Comparison of ENCODE assay signal across 13 cellular contexts in genomic region chr17:77456271-77456950, GRCh38.
A peak's percentile ranks its signal among the peaks of the same experiment; 100 is the strongest.
DNase-seq lines count a peak whose midpoint lies in the region; ATAC-seq and TF ChIP-seq lines count a peak whose summit lies in the region.
"Had no signal": no experiment of that assay in that cellular context is flagged by ENCODE, and none has a peak within 500 bp of the region (broad histone marks: within the 10 kb centered on the region; RNA-seq: fewer than 3 reads in every experiment).

No MANE protein-coding gene starts in this region.

- no peak overlapping the region for H2BK15ac ChIP-seq in H9 (ENCODE audit: low read depth, low read length)

- POLR2A ChIA-PET in CD8-positive, alpha-beta T cell (lab: Charles Lee) = interaction anchor here (0.7 to 9.0 kb wide), 6 partner anchors 16 to 502 kb away, joined by 3 to 242 read pairs (median 3); partner anchors contain the start of gene TNRC6C
- POLR2A ChIA-PET in HEK293 (lab: Yijun Ruan, JAX) = no interaction called here
- POLR2A ChIA-PET in activated naive CD8-positive, alpha-beta T cell treated with anti-CD3 and anti-CD28 coated beads, Interleukin-2, amount 10 ng/mL, durations not matched to agents 7 days and 5 days (lab: Charles Lee) = interaction anchor here (0.6 to 7.5 kb wide), 9 partner anchors 9 to 82 kb away, joined by 3 to 123 read pairs (median 4); no protein-coding TSS in a partner anchor

- H3K23me2 ChIP-seq in H9 (ENCODE audit: insufficient read length, low read depth, low read length, poor library complexity, severe bottlenecking) = peaks cover 8% of the 10 kb centered on the region

- H2AFZ ChIP-seq in H9 (ENCODE audit: low read length) = no peak overlapping the region

- H3K4me1 ChIP-seq in CD8-positive, alpha-beta T cell (ENCODE audit: insufficient read depth, low read length) = peaks cover 68% of the 10 kb centered on the region
- H3K4me1 ChIP-seq in HEK293 (ENCODE audit: control insufficient read depth, insufficient read depth, low read length) (no peaks in the 10 kb centered on the region; the same call in 1 of the 2 replicates), H9 (ENCODE audit: insufficient read depth, low read length) (peaks cover 9% of the 10 kb centered on the region; the same call in 1 of the 2 replicates)

- no peak overlapping the region for H3K23ac ChIP-seq in H9 (ENCODE audit: insufficient read length, low read depth, low read length)

- H3K79me2 ChIP-seq in H9 (ENCODE audit: insufficient read depth, low read length) = peaks cover 13% of the 10 kb centered on the region; the same call in 1 of the 2 replicates

- no peak overlapping the region for H3K18ac ChIP-seq in H9 (ENCODE audit: insufficient read length, low read depth, low read length)

- intact Hi-C loops in CD8-positive, alpha-beta T cell (cut with DNase I, micrococcal nuclease) = loop anchor here (1.0 to 10.0 kb wide), 7 partner anchors 21 to 1298 kb away; partner anchors contain the start of genes MFSD11 (in 1 of the 2), SRSF2 (in 1 of the 2), TMC8 (in 1 of the 2) and TNRC6C (in 1 of the 2)

- peak overlapping the region; percentile 94 for H3K4me3 Mint-ChIP-seq in CD8-positive, alpha-beta T cell
- peak overlapping the region; percentile 99 for H3K4me3 Mint-ChIP-seq in activated naive CD8-positive, alpha-beta T cell treated with anti-CD3 and anti-CD28 coated beads, Interleukin-2, amount 10 ng/mL, durations not matched to agents 7 days and 5 days
- peak overlapping the region; percentile 85 for H3K4me3 Mint-ChIP-seq in natural killer cell treated with Interleukin-12 subunit alpha and Interleukin-12 subunit beta and Interleukin-15 and Interleukin-18, amount 100 ng/mL, for 72 hours
- H3K4me3 Mint-ChIP-seq in H9 = no peak overlapping the region

- H3K9me3 ChIP-seq in CD8-positive, alpha-beta T cell (ENCODE audit: low read length) = no peaks in the 10 kb centered on the region
- H3K9me3 ChIP-seq in HEK293 (ENCODE audit: control insufficient read depth, insufficient read depth, low read depth, low read length) = no peaks in the 10 kb centered on the region
- H3K9me3 ChIP-seq in H9 (ENCODE audit: control insufficient read depth, low read depth, low read length) = no peaks in the 10 kb centered on the region
- H3K9me3 ChIP-seq in WERI-Rb-1 (ENCODE audit: severe bottlenecking) = no peaks in the 10 kb centered on the region
- H3K9me3 ChIP-seq: uterus had no signal

- no peak overlapping the region for H4K91ac ChIP-seq in H9 (ENCODE audit: insufficient read length, low read depth, low read length)

- H3K9me3 Mint-ChIP-seq in CD8-positive, alpha-beta T cell = no peaks in the 10 kb centered on the region
- H3K9me3 Mint-ChIP-seq in activated naive CD8-positive, alpha-beta T cell treated with anti-CD3 and anti-CD28 coated beads, Interleukin-2, amount 10 ng/mL, durations not matched to agents 7 days and 5 days = no peaks in the 10 kb centered on the region
- H3K9me3 Mint-ChIP-seq in natural killer cell treated with Interleukin-12 subunit alpha and Interleukin-12 subunit beta and Interleukin-15 and Interleukin-18, amount 100 ng/mL, for 72 hours = no peaks in the 10 kb centered on the region
- no peaks in the 10 kb centered on the region for H3K9me3 Mint-ChIP-seq in H9

- H3K27ac Mint-ChIP-seq in CD8-positive, alpha-beta T cell = peak overlapping the region; percentile 100
- H3K27ac Mint-ChIP-seq in activated naive CD8-positive, alpha-beta T cell treated with anti-CD3 and anti-CD28 coated beads, Interleukin-2, amount 10 ng/mL, durations not matched to agents 7 days and 5 days = peak overlapping the region; percentile 94
- H3K27ac Mint-ChIP-seq in natural killer cell treated with Interleukin-12 subunit alpha and Interleukin-12 subunit beta and Interleukin-15 and Interleukin-18, amount 100 ng/mL, for 72 hours = peak overlapping the region; percentile 99
- no peak overlapping the region; a peak in 1 of 7 replicates for H3K27ac Mint-ChIP-seq in H9

- H3K27ac ChIP-seq in CD8-positive, alpha-beta T cell (ENCODE audit: low read depth, low read length) = peak overlapping the region; percentile 86
- H3K27ac ChIP-seq in HEK293 (ENCODE audit: extremely low read depth, low read depth, low read length) (no peak overlapping the region), H9 (ENCODE audit: insufficient read length, low read depth, low read length) (no peak overlapping the region), WERI-Rb-1 (no peak overlapping the region)
- H3K27ac ChIP-seq: SK-N-MC, uterus had no signal

- H3K4me2 ChIP-seq in H9 (ENCODE audit: insufficient read depth, insufficient read length, low read length) = no peak overlapping the region

- no peak overlapping the region for H2AK5ac ChIP-seq in H9 (ENCODE audit: insufficient read length, low read length)

- peak overlapping the region; percentile 99 for H3K4me3 ChIP-seq in CD8-positive, alpha-beta T cell (ENCODE audit: low read depth, low read length)
- H3K4me3 ChIP-seq in HEK293 (ENCODE audit: low read depth, low read length) (no peak overlapping the region), WERI-Rb-1 (ENCODE audit: low read depth, low read length) (no peak overlapping the region)
- H3K4me3 ChIP-seq: SK-N-MC, uterus had no signal

- H3K36me3 ChIP-seq in CD8-positive, alpha-beta T cell (ENCODE audit: insufficient read depth, low read length) = no peaks in the 10 kb centered on the region
- no peaks in the 10 kb centered on the region for H3K36me3 ChIP-seq in HEK293 (ENCODE audit: control insufficient read depth in 2 of 2, insufficient read depth in 1 of 2, low read length in 2 of 2)
- peaks cover 50% of the 10 kb centered on the region for H3K36me3 ChIP-seq in WERI-Rb-1
- H3K36me3 ChIP-seq: uterus had no signal

- no peak overlapping the region for H4K5ac ChIP-seq in H9 (ENCODE audit: insufficient read length, low read depth, low read length)

- peaks cover 60% of the 10 kb centered on the region for H3K4me1 Mint-ChIP-seq in CD8-positive, alpha-beta T cell (ENCODE audit: low read depth)
- H3K4me1 Mint-ChIP-seq in activated naive CD8-positive, alpha-beta T cell treated with anti-CD3 and anti-CD28 coated beads, Interleukin-2, amount 10 ng/mL, durations not matched to agents 7 days and 5 days = peaks cover 57% of the 10 kb centered on the region
- peaks cover 66 to 75% of the 10 kb centered on the region in 2 donors for H3K4me1 Mint-ChIP-seq in natural killer cell treated with Interleukin-12 subunit alpha and Interleukin-12 subunit beta and Interleukin-15 and Interleukin-18, amount 100 ng/mL, for 72 hours (ENCODE audit: low read depth in 2 of 2)
- peaks cover 54 to 71% of the 10 kb centered on the region in 2 experiments for H3K4me1 Mint-ChIP-seq in H9

- H2BK120ac ChIP-seq in H9 (ENCODE audit: low read depth, low read length, poor library complexity, severe bottlenecking) = no peak overlapping the region

- H4K8ac ChIP-seq in H9 (replicated peaks; ENCODE audit: insufficient read length, low read depth, low read length) = no peak overlapping the region

- H3K56ac ChIP-seq in H9 (ENCODE audit: insufficient read length, low read depth, low read length) = no peak overlapping the region

- peaks cover 14% of the 10 kb centered on the region for H3K79me1 ChIP-seq in H9 (ENCODE audit: insufficient read depth, low read depth, low read length, poor library complexity, severe bottlenecking)

- no peak overlapping the region for H2BK5ac ChIP-seq in H9 (ENCODE audit: insufficient read length, low read length)

- peaks cover 44% of the 10 kb centered on the region for H3K36me3 Mint-ChIP-seq in CD8-positive, alpha-beta T cell
- H3K36me3 Mint-ChIP-seq in activated naive CD8-positive, alpha-beta T cell treated with anti-CD3 and anti-CD28 coated beads, Interleukin-2, amount 10 ng/mL, durations not matched to agents 7 days and 5 days = peaks cover 41% of the 10 kb centered on the region
- H3K36me3 Mint-ChIP-seq in natural killer cell treated with Interleukin-12 subunit alpha and Interleukin-12 subunit beta and Interleukin-15 and Interleukin-18, amount 100 ng/mL, for 72 hours = no peaks in the 10 kb centered on the region
- peaks cover 0 to 5% (median 5%) of the 10 kb centered on the region in 3 experiments; a peak in 3 of 7 replicates for H3K36me3 Mint-ChIP-seq in H9 (ENCODE audit: insufficient read depth in 1 of 3, low read depth in 3 of 3)

- WGBS in H9 (ENCODE audit: extremely low coverage, insufficient read length, low lambda C conversion rate) = no CpG with 5 or more reads among the region's 18 CpGs

- no peaks in the 10 kb centered on the region for H4K20me1 ChIP-seq in H9 (ENCODE audit: control insufficient read depth, insufficient read depth, insufficient read length)

- peak in 4 of 7 experiments; percentile 54 to 75 (median 61) for DNase-seq in CD8-positive, alpha-beta T cell
- DNase-seq in activated naive CD8-positive, alpha-beta T cell treated with anti-CD3 and anti-CD28 coated beads, Interleukin-2, amount 10 ng/mL, durations not matched to agents 7 days and 5 days = peak; percentile 59
- no peak for DNase-seq in natural killer cell treated with Interleukin-12 subunit alpha and Interleukin-12 subunit beta and Interleukin-15 and Interleukin-18, amount 100 ng/mL, for 72 hours (ENCODE audit: low spot score)
- no peak for DNase-seq in H9
- DNase-seq in WERI-Rb-1 = no peak
- DNase-seq: left colon, NCI-H1092, NCI-H524 treated with DMSO at 0.1 percent for 48 hours, uterus had no signal

- no peak for TF ChIP-seq CTCF in CD8-positive, alpha-beta T cell (IDR thresholded peaks at IDR 0.05)
- no peak for TF ChIP-seq CTCF in HEK293 (tag by site-specific recombination; IDR thresholded peaks at IDR 0.05)
- no peak for TF ChIP-seq CTCF in H9 (conservative IDR thresholded peaks at IDR 0.05)
- TF ChIP-seq CTCF in WERI-Rb-1 (IDR thresholded peaks at IDR 0.05; ENCODE audit: low read depth, low read length) = no peak

- no peak overlapping the region for H2BK20ac ChIP-seq in H9 (ENCODE audit: low read depth, low read length, poor library complexity, severe bottlenecking)

- H3K14ac ChIP-seq in H9 (ENCODE audit: insufficient read depth, low read length) = no peak overlapping the region; the same call in 1 of the 2 replicates

- H3K27me3 ChIP-seq in CD8-positive, alpha-beta T cell (ENCODE audit: insufficient read depth, low read length) = no peaks in the 10 kb centered on the region
- no peaks in the 10 kb centered on the region for H3K27me3 ChIP-seq in H9 (ENCODE audit: insufficient read depth, low read length)
- H3K27me3 ChIP-seq in WERI-Rb-1 (ENCODE audit: insufficient read depth, low read depth, severe bottlenecking) = no peaks in the 10 kb centered on the region
- H3K27me3 ChIP-seq: uterus had no signal

- CTCF ChIA-PET in CD8-positive, alpha-beta T cell (lab: Charles Lee) = interaction anchor here (0.7 to 2.9 kb wide), 7 partner anchors 9 to 124 kb away, joined by 3 to 18 read pairs (median 4); no protein-coding TSS in a partner anchor
- CTCF ChIA-PET in HEK293 (lab: Yijun Ruan, JAX) = no interaction called here

- H3K27me3 Mint-ChIP-seq in CD8-positive, alpha-beta T cell (ENCODE audit: low read depth) = no peaks in the 10 kb centered on the region
- no peaks in the 10 kb centered on the region for H3K27me3 Mint-ChIP-seq in activated naive CD8-positive, alpha-beta T cell treated with anti-CD3 and anti-CD28 coated beads, Interleukin-2, amount 10 ng/mL, durations not matched to agents 7 days and 5 days
- H3K27me3 Mint-ChIP-seq in natural killer cell treated with Interleukin-12 subunit alpha and Interleukin-12 subunit beta and Interleukin-15 and Interleukin-18, amount 100 ng/mL, for 72 hours = no peaks in the 10 kb centered on the region
- H3K27me3 Mint-ChIP-seq in H9 (ENCODE audit: low read depth) = no peaks in the 10 kb centered on the region

- no peak overlapping the region for H3T11ph ChIP-seq in H9 (ENCODE audit: low read length)

- peak; percentile 11 for ATAC-seq in CD8-positive, alpha-beta T cell
- ATAC-seq in activated naive CD8-positive, alpha-beta T cell treated with anti-CD3 and anti-CD28 coated beads, Interleukin-2, amount 10 ng/mL, durations not matched to agents 7 days and 5 days (ENCODE audit: low read depth) = no peak
- ATAC-seq in natural killer cell treated with Interleukin-12 subunit alpha and Interleukin-12 subunit beta and Interleukin-15 and Interleukin-18, amount 100 ng/mL, for 72 hours = no peak
- ATAC-seq in GM21619 (IDR thresholded peaks at IDR 0.05; ENCODE audit: unreplicated experiment) = no peak
- ATAC-seq in GM21529 (IDR thresholded peaks at IDR 0.05; ENCODE audit: unreplicated experiment) = no peak
- ATAC-seq: left colon had no signal

- H2BK12ac ChIP-seq in H9 (ENCODE audit: insufficient read length, low read depth, low read length) = no peak overlapping the region

- H3K4ac ChIP-seq in H9 (ENCODE audit: low read depth, low read length) = no peak overlapping the region

- no peak overlapping the region for H3K9ac ChIP-seq in H9 (ENCODE audit: extremely low read depth, insufficient read length, low read length)

Comparison
In these comparisons a context has a peak if more than half of its experiments do, and no peak if none do; other contexts are left out.
1. DNase-seq: peak in CD8-positive, alpha-beta T cell (4 of 7) and activated naive CD8-positive, alpha-beta T cell treated with anti-CD3 and anti-CD28 coated beads, Interleukin-2, amount 10 ng/mL, durations not matched to agents 7 days and 5 days (single experiment); none in natural killer cell treated with Interleukin-12 subunit alpha and Interleukin-12 subunit beta and Interleukin-15 and Interleukin-18, amount 100 ng/mL, for 72 hours (single experiment), H9 (single experiment) and WERI-Rb-1 (single experiment).
2. H3K27ac Mint-ChIP-seq: peak in CD8-positive, alpha-beta T cell (single experiment), activated naive CD8-positive, alpha-beta T cell treated with anti-CD3 and anti-CD28 coated beads, Interleukin-2, amount 10 ng/mL, durations not matched to agents 7 days and 5 days (single experiment) and natural killer cell treated with Interleukin-12 subunit alpha and Interleukin-12 subunit beta and Interleukin-15 and Interleukin-18, amount 100 ng/mL, for 72 hours (2 of 2); none in H9 (0 of 3).
3. H3K4me3 Mint-ChIP-seq: peak in CD8-positive, alpha-beta T cell (single experiment), activated naive CD8-positive, alpha-beta T cell treated with anti-CD3 and anti-CD28 coated beads, Interleukin-2, amount 10 ng/mL, durations not matched to agents 7 days and 5 days (single experiment) and natural killer cell treated with Interleukin-12 subunit alpha and Interleukin-12 subunit beta and Interleukin-15 and Interleukin-18, amount 100 ng/mL, for 72 hours (single experiment); none in H9 (0 of 2).